ENCODE assay signal across 16 cellular contexts in genomic region chr2:21467280-21467818, GRCh38.
A peak's percentile ranks its signal among the peaks of the same experiment; 100 is the strongest.
DNase-seq lines count a peak whose midpoint lies in the region; ATAC-seq and TF ChIP-seq lines count a peak whose summit lies in the region.
"Had no signal": no experiment of that assay in that cellular context is flagged by ENCODE, and none has a peak within 500 bp of the region (broad histone marks: within the 10 kb centered on the region; RNA-seq: fewer than 3 reads in every experiment).

No MANE protein-coding gene starts in this region.

- no peak for ATAC-seq in IMR-90 (ENCODE audit: low read depth)
- no peak for ATAC-seq in HG03095 (IDR thresholded peaks at IDR 0.05; ENCODE audit: unreplicated experiment)

- no peaks in the 10 kb centered on the region for H3F3A ChIP-seq in neural cell (ENCODE audit: insufficient read depth, low read length, poor library complexity, severe bottlenecking)

- H3K9me2 ChIP-seq in neural cell (ENCODE audit: insufficient read depth, low read length) = no peaks in the 10 kb centered on the region

- H2BK20ac ChIP-seq in IMR-90 (ENCODE audit: low read depth, low read length) = peak overlapping the region; percentile 87

- POLR2A ChIA-PET in IMR-90 (lab: Charles Lee; ENCODE audit: unreplicated experiment) = no interaction called here

- dilution Hi-C loops in IMR-90 (cut with HindIII; ENCODE audit: low sequenced_read_pairs, unreplicated experiment) = no loop called here

- CTCF ChIA-PET in IMR-90 (lab: Yijun Ruan, JAX) = no interaction called here
- CTCF ChIA-PET in activated naive CD4-positive, alpha-beta T cell treated with anti-CD3 and anti-CD28 coated beads for 36 hours (lab: Charles Lee) = no interaction called here

- no peak for TF ChIP-seq CTCF in IMR-90 (conservative IDR thresholded peaks at IDR 0.05; ENCODE audit: low read depth, low read length)
- no peak for TF ChIP-seq CTCF in neural cell (IDR thresholded peaks at IDR 0.05; ENCODE audit: poor library complexity, severe bottlenecking)

- peak overlapping the region; percentile 94; the same call in 1 of the 2 replicates for H4K5ac ChIP-seq in IMR-90 (ENCODE audit: low read depth, low read length)

- H3K27ac ChIP-seq in IMR-90 (ENCODE audit: insufficient read depth, low read length) = peak overlapping the region; percentile 16; the same call in 1 of the 2 replicates
- H3K27ac ChIP-seq in SJSA1 = peak overlapping the region; percentile 60
- H3K27ac ChIP-seq in neural cell (ENCODE audit: low read length) = peak overlapping the region; percentile 72
- H3K27ac ChIP-seq: 22Rv1, BLaER1, GM23248 had no signal

- no peaks in the 10 kb centered on the region for H3K27me3 ChIP-seq in IMR-90 (ENCODE audit: control insufficient read depth, insufficient read depth, low read length)
- no peaks in the 10 kb centered on the region for H3K27me3 ChIP-seq in SJSA1 (replicated peaks)
- no peaks in the 10 kb centered on the region for H3K27me3 ChIP-seq in neural cell (ENCODE audit: insufficient read depth, low read depth, low read length)
- H3K27me3 ChIP-seq: BLaER1 had no signal

- no peaks in the 10 kb centered on the region for H3K9me3 ChIP-seq in IMR-90 (ENCODE audit: control insufficient read depth, insufficient read depth, low read length)
- no peaks in the 10 kb centered on the region for H3K9me3 ChIP-seq in SJSA1 (replicated peaks)
- H3K9me3 ChIP-seq in neural cell (ENCODE audit: low read length) = no peaks in the 10 kb centered on the region
- H3K9me3 ChIP-seq: BLaER1 had no signal

- H3K79me1 ChIP-seq in IMR-90 (ENCODE audit: low read depth in 1 of 2, low read length in 2 of 2) = no peaks in the 10 kb centered on the region

- H3K27me3 Mint-ChIP-seq in activated naive CD4-positive, alpha-beta T cell treated with anti-CD3 and anti-CD28 coated beads for 36 hours (ENCODE audit: low read depth) = no peaks in the 10 kb centered on the region

- H3K4ac ChIP-seq in IMR-90 (ENCODE audit: low read depth, low read length) = peak overlapping the region; percentile 76; the same call in 1 of the 2 replicates

- H2BK5ac ChIP-seq in IMR-90 (ENCODE audit: low read depth, low read length, poor library complexity, severe bottlenecking) = peak overlapping the region; percentile 97

- peak overlapping the region; percentile 37; the same call in 1 of the 2 replicates for H3K14ac ChIP-seq in IMR-90 (replicated peaks; ENCODE audit: low read depth, low read length)

- no peaks in the 10 kb centered on the region for H3K4me1 Mint-ChIP-seq in activated naive CD4-positive, alpha-beta T cell treated with anti-CD3 and anti-CD28 coated beads for 36 hours (ENCODE audit: low read depth)

- H3K23ac ChIP-seq in IMR-90 (ENCODE audit: low read depth, low read length) = no peak overlapping the region; the same call in 1 of the 2 replicates

- H4K20me1 ChIP-seq in IMR-90 (ENCODE audit: insufficient read depth, low read length) (no peaks in the 10 kb centered on the region), neural cell (ENCODE audit: insufficient read depth) (no peaks in the 10 kb centered on the region)
- H4K20me1 ChIP-seq: BLaER1 had no signal

- WGBS in IMR-90 (ENCODE audit: extremely low coverage in 2 of 2, insufficient read length in 1 of 2), 2 experiments = 100% methylated on average over 1 of the region's 1 CpG; no CpG with 5 or more reads in 1 of the 2 experiments

- H3K4me1 ChIP-seq in IMR-90 (ENCODE audit: control insufficient read depth, insufficient read depth, low read length) (peaks cover 14% of the 10 kb centered on the region), SJSA1 (replicated peaks) (peaks cover 38% of the 10 kb centered on the region)
- H3K4me1 ChIP-seq: BLaER1 had no signal

- H3K36me3 ChIP-seq in IMR-90 (ENCODE audit: control insufficient read depth, insufficient read depth, low read length) (no peaks in the 10 kb centered on the region), SJSA1 (no peaks in the 10 kb centered on the region), neural cell (ENCODE audit: insufficient read depth, low read length) (no peaks in the 10 kb centered on the region)
- H3K36me3 ChIP-seq: BLaER1 had no signal

- peak overlapping the region; percentile 70; the same call in 1 of the 2 replicates for H4K91ac ChIP-seq in IMR-90 (ENCODE audit: insufficient read depth, low read depth, low read length)

- H3K79me2 ChIP-seq in neural cell (replicated peaks; ENCODE audit: insufficient read depth, low read length) = no peaks in the 10 kb centered on the region

- TF ChIP-seq POLR2A in IMR-90 (IDR thresholded peaks at IDR 0.05; ENCODE audit: low read depth, low read length) = no peak

- peak; percentile 1 for DNase-seq in NCI-H1105 treated with DMSO at 0.1 percent for 48 hours (lab: John Stamatoyannopoulos, UW)
- DNase-seq in NCI-H1105 (lab: John Stamatoyannopoulos, UW) = no peak
- no peak for DNase-seq in IMR-90
- no peak for DNase-seq in SJSA1 (ENCODE audit: low read depth in 1 of 2, low spot score in 2 of 2)
- DNase-seq in activated naive CD4-positive, alpha-beta T cell treated with anti-CD3 and anti-CD28 coated beads for 36 hours = no peak
- no peak for DNase-seq in stimulated activated CD4-positive, alpha-beta T cell treated with anti-CD3 and anti-CD28 coated beads, Interleukin-2, amount 100 ng/mL, for 24 hours
- DNase-seq: AML-193, DMS53, GF-D8, GM23248, H7, KBM-7 had no signal

- peak overlapping the region; percentile 87 for H2BK120ac ChIP-seq in IMR-90 (ENCODE audit: low read depth, low read length)

- H3K9ac ChIP-seq in IMR-90 (ENCODE audit: low read depth, low read length) = no peak overlapping the region
- H3K9ac ChIP-seq in neural cell (ENCODE audit: low read length) = no peak overlapping the region
- H3K9ac ChIP-seq: BLaER1, GM23248 had no signal

- peaks cover 1% of the 10 kb centered on the region for H3K9me3 Mint-ChIP-seq in activated naive CD4-positive, alpha-beta T cell treated with anti-CD3 and anti-CD28 coated beads for 36 hours

- peak; percentile 84 for TF ChIP-seq EP300 in neural cell (conservative IDR thresholded peaks at IDR 0.05; ENCODE audit: poor library complexity, severe bottlenecking)

- H3K36me3 Mint-ChIP-seq in activated naive CD4-positive, alpha-beta T cell treated with anti-CD3 and anti-CD28 coated beads for 36 hours (ENCODE audit: low read depth) = no peaks in the 10 kb centered on the region

- H2AFZ ChIP-seq in IMR-90 (replicated peaks; ENCODE audit: low read length, poor library complexity) = no peak overlapping the region
- no peak overlapping the region for H2AFZ ChIP-seq in neural cell (ENCODE audit: low read depth, low read length)
- H2AFZ ChIP-seq: GM23248 had no signal

- BruUV-seq in IMR-90 (replicated peaks; lab: Mats Ljungman, UMichigan) = no TSS peak

- intact Hi-C loops in IMR-90 (cut with micrococcal nuclease) = no loop called here
- intact Hi-C loops in activated naive CD4-positive, alpha-beta T cell treated with anti-CD3 and anti-CD28 coated beads for 36 hours (cut with micrococcal nuclease) = no loop called here

- H3K18ac ChIP-seq in IMR-90 (ENCODE audit: low read depth, low read length) = peak overlapping the region; percentile 92; the same call in 1 of the 2 replicates

- H2AK9ac ChIP-seq in IMR-90 (replicated peaks; ENCODE audit: low read depth, low read length, poor library complexity) = no peak overlapping the region

- H2BK15ac ChIP-seq in IMR-90 (ENCODE audit: low read depth, low read length) = peak overlapping the region; percentile 43; the same call in 1 of the 3 replicates

- TF ChIP-seq RAD21 in IMR-90 (IDR thresholded peaks at IDR 0.05; ENCODE audit: low read length) = no peak
- TF ChIP-seq RAD21 in neural cell (conservative IDR thresholded peaks at IDR 0.05) = no peak

- H3K9me1 ChIP-seq in IMR-90 (ENCODE audit: insufficient read depth, low read length) = peaks cover 2% of the 10 kb centered on the region; the same call in 1 of the 2 replicates

- in situ Hi-C loops in IMR-90 (cut with MboI; ENCODE audit: low sequenced_read_pairs) = no loop called here

- no peak overlapping the region for H2AK5ac ChIP-seq in IMR-90 (ENCODE audit: low read depth, low read length)

- H3K4me3 ChIP-seq in IMR-90 (ENCODE audit: insufficient read depth, low read depth, low read length) (no peak overlapping the region), SJSA1 (no peak overlapping the region), neural cell (ENCODE audit: low read length) (no peak overlapping the region)
- H3K4me3 ChIP-seq: BLaER1, GM23248 had no signal

- H3K4me2 ChIP-seq in IMR-90 (ENCODE audit: low read depth, low read length) (no peak overlapping the region), neural cell (ENCODE audit: low read length) (no peak overlapping the region)
- H3K4me2 ChIP-seq: BLaER1 had no signal

- peak overlapping the region in 1 of 2 experiments; percentile 41; a peak in 2 of 4 replicates for H4K8ac ChIP-seq in IMR-90 (ENCODE audit: low read depth in 2 of 2, low read length in 2 of 2)

- H3K4me3 Mint-ChIP-seq in activated naive CD4-positive, alpha-beta T cell treated with anti-CD3 and anti-CD28 coated beads for 36 hours = no peak overlapping the region

- H3K56ac ChIP-seq in IMR-90 (ENCODE audit: extremely low read depth, insufficient read depth, low read length) = peak overlapping the region; percentile 4; the same call in 1 of the 2 replicates

- H3K27ac Mint-ChIP-seq in activated naive CD4-positive, alpha-beta T cell treated with anti-CD3 and anti-CD28 coated beads for 36 hours = no peak overlapping the region

TF ChIP-seq in IMR-90, 13 proteins besides CTCF, POLR2A, EP300 and RAD21 (continues in another document):
- TF ChIP-seq MAFK (IDR thresholded peaks at IDR 0.05; ENCODE audit: low read depth, low read length) (peak; percentile 88), RFX5 (IDR thresholded peaks at IDR 0.05; ENCODE audit: low read depth, low read length) (no peak)

TF ChIP-seq in neural cell, 6 proteins besides CTCF, POLR2A, EP300 and RAD21 (continues in another document):
- TF ChIP-seq MXI1 (conservative IDR thresholded peaks at IDR 0.05; ENCODE audit: poor library complexity, severe bottlenecking) (no peak), EZH2 (IDR thresholded peaks at IDR 0.05; ENCODE audit: borderline replicate concordance, insufficient read depth, low read length, poor library complexity, severe bottlenecking) (no peak), POLR2AphosphoS5 (IDR thresholded peaks at IDR 0.05) (peak; percentile 74)

Comparison
In these comparisons a context has a peak if more than half of its experiments do, and no peak if none do; other contexts are left out.
1. H3K27ac ChIP-seq: peak in every context shown above with its lines; median percentile 72 in neural cell; 60 in SJSA1; 16 in IMR-90.